13 cellular contexts compared by ENCODE assay signal in genomic region chr2:69384618-69385081, GRCh38. TPM values are rescaled to one million over a fixed set of nuclear protein-coding genes. Genes with fewer than 3 reads are reported as not detected.
DNase-seq lines count a peak whose midpoint lies in the region; ATAC-seq, FAIRE-seq and TF ChIP-seq lines count a peak whose summit lies in the region.
"Had no signal": no experiment of that assay in that cellular context is flagged by ENCODE, and none has a peak within 500 bp of the region (broad histone marks: within the 10 kb centered on the region; RNA-seq: fewer than 3 reads in every experiment).

No MANE protein-coding gene starts in this region.

- H3K4me1 ChIP-seq in HepG2 (ENCODE audit: insufficient read depth, low read length), result peaks cover 61% of the 10 kb centered on the region
- peaks cover 0 to 15% (median 5%) of the 10 kb centered on the region in 4 donors for H3K4me1 ChIP-seq in right lobe of liver
- peaks cover 12% of the 10 kb centered on the region; the same call in 1 of the 2 replicates for H3K4me1 ChIP-seq in GM12878 (ENCODE audit: control insufficient read depth, insufficient read depth, low read length)
- H3K4me1 ChIP-seq in keratinocyte (ENCODE audit: control insufficient read depth, extremely low read depth, insufficient read depth, low read length), result peaks cover 24% of the 10 kb centered on the region

- H3K4me2 ChIP-seq in HepG2 (ENCODE audit: low read depth, low read length) (peak overlapping the region; percentile 87), GM12878 (ENCODE audit: control insufficient read depth, insufficient read depth) (peak overlapping the region; percentile 81), keratinocyte (ENCODE audit: control insufficient read depth, extremely low read depth, insufficient read depth, low read depth, low read length) (peak overlapping the region; percentile 45)

- CTCF ChIA-PET in HepG2 (lab: Yijun Ruan, JAX; ENCODE audit: low intra/inter-chr PET ratio, low total read pairs) (no interaction called here), GM12878 (lab: Yijun Ruan, JAX) (interaction anchor here (0.6 to 3.7 kb wide), 4 partner anchors 9 to 181 kb away, joined by 3 to 30 read pairs (median 11); partner anchors contain the start of gene NFU1)

- H3K4me3 Mint-ChIP-seq in stimulated activated effector memory CD8-positive, alpha-beta T cell treated with anti-CD3 and anti-CD28 coated beads, Interleukin-12 subunit alpha, Interleukin-12 subunit beta, amount 100 ng/mL, for 72 hours, result no peak overlapping the region
- H3K4me3 Mint-ChIP-seq: activated CD4-positive, alpha-beta T cell treated with anti-CD3 and anti-CD28 coated beads for 36 hours had no signal

- TF ChIP-seq RAD21 in HepG2 (CRISPR knock-in tag; IDR thresholded peaks at IDR 0.05), result no peak
- no peak for TF ChIP-seq RAD21 in GM12878 (IDR thresholded peaks at IDR 0.05; ENCODE audit: insufficient read depth, low read depth, low read length)

- H2AFZ ChIP-seq in HepG2 (ENCODE audit: low read length) (no peak overlapping the region), GM12878 (ENCODE audit: control insufficient read depth, low read depth, low read length) (no peak overlapping the region), keratinocyte (ENCODE audit: control insufficient read depth, low read length) (no peak overlapping the region)

- 91% methylated on average over 5 of the region's 5 CpGs for WGBS in HepG2 (ENCODE audit: low lambda C conversion rate)
- WGBS in right lobe of liver (ENCODE audit: insufficient coverage, low coverage, low lambda C conversion rate, missing lambda C conversion rate), result 92% methylated on average over 1 of the region's 5 CpGs
- 97% methylated on average over 2 of the region's 5 CpGs for WGBS in GM12878 (ENCODE audit: insufficient coverage, insufficient replicate concordance, low lambda C conversion rate, missing lambda C conversion rate)

- FAIRE-seq in HepG2 (lab: Jason Lieb, UNC) (no peak), GM12878 (lab: Jason Lieb, UNC) (no peak), keratinocyte (lab: Jason Lieb, UNC) (no peak)
- FAIRE-seq: kidney had no signal

- H4K20me1 ChIP-seq in HepG2 (ENCODE audit: insufficient read depth, low read length) (peaks cover 41% of the 10 kb centered on the region), GM12878 (ENCODE audit: control insufficient read depth, insufficient read depth) (no peaks in the 10 kb centered on the region; the same call in 1 of the 2 replicates), keratinocyte (ENCODE audit: control insufficient read depth, extremely low read depth, insufficient read depth, low read length) (no peaks in the 10 kb centered on the region)

- peak overlapping the region in 2 of 3 experiments; percentile 24 to 79; a peak in 2 of 6 replicates for H3K4me3 ChIP-seq in HepG2 (replicated peaks in 1 of 3; ENCODE audit: insufficient read depth in 1 of 3, low read depth in 2 of 3, low read length in 3 of 3)
- no peak overlapping the region for H3K4me3 ChIP-seq in right lobe of liver
- peak overlapping the region; percentile 54; the same call in 1 of the 2 replicates for H3K4me3 ChIP-seq in GM12878
- H3K4me3 ChIP-seq in keratinocyte (ENCODE audit: control insufficient read depth in 2 of 3, extremely low read depth in 1 of 3, insufficient read depth in 2 of 3, low read depth in 1 of 3, low read length in 3 of 3), result peak overlapping the region in 1 of 3 experiments; percentile 6

- RAD21 ChIA-PET in GM12878 (lab: Charles Lee; ENCODE audit: unreplicated experiment), result interaction anchor here (1.0 to 1.9 kb wide), 2 partner anchors 19 to 46 kb away, joined by 3 to 4 read pairs; no protein-coding TSS in a partner anchor

- TF ChIP-seq CTCF in HepG2 (CRISPR knock-in tag; IDR thresholded peaks at IDR 0.05), result no peak
- TF ChIP-seq CTCF in right lobe of liver (IDR thresholded peaks at IDR 0.05), result no peak
- TF ChIP-seq CTCF in GM12878 (IDR thresholded peaks at IDR 0.05 in 2 of 3, conservative IDR thresholded peaks at IDR 0.05 in 1 of 3; ENCODE audit: control insufficient read depth in 2 of 3, extremely low read depth in 1 of 3, insufficient read depth in 1 of 3, low read depth in 3 of 3, low read length in 3 of 3), result no peak
- TF ChIP-seq CTCF in keratinocyte (optimal IDR thresholded peaks at IDR 0.05 in 1 of 3, IDR thresholded peaks at IDR 0.05 in 1 of 3, conservative IDR thresholded peaks at IDR 0.05 in 1 of 3; ENCODE audit: extremely low read depth in 1 of 3, insufficient read depth in 2 of 3, low read length in 3 of 3), result no peak

- SMC1A ChIA-PET in GM12878 (lab: Charles Lee; ENCODE audit: uncharacterized antibody, unreplicated experiment), result interaction anchor here (1.2 to 2.2 kb wide), 2 partner anchors 8 to 132 kb away, joined by 3 to 27 read pairs; no protein-coding TSS in a partner anchor

- H3K79me2 ChIP-seq in HepG2 (ENCODE audit: insufficient read depth, low read length) (peaks cover 74% of the 10 kb centered on the region), GM12878 (ENCODE audit: control insufficient read depth, insufficient read depth, low read length) (peaks cover 80% of the 10 kb centered on the region), keratinocyte (ENCODE audit: control insufficient read depth, insufficient read depth, low read length) (peaks cover 67% of the 10 kb centered on the region)

- BruUV-seq in HepG2 (replicated peaks; lab: Mats Ljungman, UMichigan) (no TSS peak), GM12878 (replicated peaks; lab: Mats Ljungman, UMichigan) (no TSS peak)

- H3K27ac Mint-ChIP-seq in stimulated activated effector memory CD8-positive, alpha-beta T cell treated with anti-CD3 and anti-CD28 coated beads, Interleukin-12 subunit alpha, Interleukin-12 subunit beta, amount 100 ng/mL, for 72 hours, result no peak overlapping the region
- H3K27ac Mint-ChIP-seq: activated CD4-positive, alpha-beta T cell treated with anti-CD3 and anti-CD28 coated beads for 36 hours had no signal

- no peaks in the 10 kb centered on the region for H3K9me1 ChIP-seq in keratinocyte (ENCODE audit: control insufficient read depth, extremely low read depth, insufficient read depth, low read length)

- TF ChIP-seq POLR2A in HepG2 (IDR thresholded peaks at IDR 0.05; ENCODE audit: insufficient read depth in 1 of 2, low read depth in 2 of 2, low read length in 2 of 2), result no peak
- TF ChIP-seq POLR2A in right lobe of liver (IDR thresholded peaks at IDR 0.05), result no peak
- TF ChIP-seq POLR2A in GM12878 (IDR thresholded peaks at IDR 0.05; ENCODE audit: low read depth, low read length), result no peak

- H3K4me1 Mint-ChIP-seq in stimulated activated effector memory CD8-positive, alpha-beta T cell treated with anti-CD3 and anti-CD28 coated beads, Interleukin-12 subunit alpha, Interleukin-12 subunit beta, amount 100 ng/mL, for 72 hours, result peaks cover 42% of the 10 kb centered on the region

- intact Hi-C loops in HepG2 (cut with micrococcal nuclease; ENCODE audit: unreplicated experiment), result loop anchor here (10.0 kb wide), 1 partner anchor 210 kb away; no protein-coding TSS in a partner anchor
- intact Hi-C loops in right lobe of liver (cut with DNase I), result no loop called here
- intact Hi-C loops in GM12878 (cut with micrococcal nuclease; ENCODE audit: unreplicated experiment), result loop anchor here (10.0 kb wide), 1 partner anchor 260 kb away; the partner anchor contains the start of gene AAK1
- intact Hi-C loops in posterior vena cava (cut with DNase I), result no loop called here

- TF ChIP-seq EP300 in HepG2 (IDR thresholded peaks at IDR 0.05; ENCODE audit: low read depth in 2 of 2, low read length in 2 of 2) (no peak), HepG2 (CRISPR knock-in tag; IDR thresholded peaks at IDR 0.05; ENCODE audit: borderline replicate concordance) (no peak), GM12878 (IDR thresholded peaks at IDR 0.05; ENCODE audit: borderline replicate concordance in 1 of 2, control insufficient read depth in 1 of 2, low read depth in 2 of 2, low read length in 2 of 2) (no peak)

- peaks cover 22% of the 10 kb centered on the region for H3K36me3 Mint-ChIP-seq in stimulated activated effector memory CD8-positive, alpha-beta T cell treated with anti-CD3 and anti-CD28 coated beads, Interleukin-12 subunit alpha, Interleukin-12 subunit beta, amount 100 ng/mL, for 72 hours

- in situ Hi-C loops in HepG2 (cut with HindIII; ENCODE audit: extremely low pct_ligation_motif_present, low pct_unique_long_range_greater_than_20kb), result no loop called here
- in situ Hi-C loops in GM12878 (cut with MboI), result no loop called here

- H3K9me3 Mint-ChIP-seq in stimulated activated effector memory CD8-positive, alpha-beta T cell treated with anti-CD3 and anti-CD28 coated beads, Interleukin-12 subunit alpha, Interleukin-12 subunit beta, amount 100 ng/mL, for 72 hours, result no peaks in the 10 kb centered on the region

- POLR2A ChIA-PET in HepG2 (lab: Yijun Ruan, JAX) (no interaction called here), GM12878 (lab: Charles Lee) (interaction anchor here (0.7 to 2.7 kb wide), 7 partner anchors 9 to 412 kb away, joined by 3 to 16 read pairs (median 3); partner anchors contain the start of gene NFU1)

- DNase-seq in HepG2 (ENCODE audit: low spot score) (no peak), right lobe of liver (no peak), GM12878 (ENCODE audit: low read depth, low spot score) (no peak), keratinocyte (ENCODE audit: low read depth, low spot score) (no peak), posterior vena cava (ENCODE audit: low spot score) (no peak), germinal center (ENCODE audit: low spot score) (no peak)
- DNase-seq in stimulated activated effector memory CD8-positive, alpha-beta T cell treated with anti-CD3 and anti-CD28 coated beads, Interleukin-12 subunit alpha, Interleukin-12 subunit beta, amount 100 ng/mL, for 72 hours (ENCODE audit: low spot score in 2 of 2), result no peak
- DNase-seq: activated CD4-positive, alpha-beta T cell treated with anti-CD3 and anti-CD28 coated beads for 36 hours; activated T-cell treated with anti-CD3 and anti-CD28 coated beads for 4 hours; kidney; NCI-H1105 treated with DMSO at 0.1 percent for 48 hours; NCI-H446 had no signal

- H3K9me3 ChIP-seq in HepG2 (ENCODE audit: low read length) (no peaks in the 10 kb centered on the region), right lobe of liver (no peaks in the 10 kb centered on the region), GM12878 (replicated peaks; ENCODE audit: control insufficient read depth, insufficient read depth, low read length) (no peaks in the 10 kb centered on the region), keratinocyte (ENCODE audit: control insufficient read depth, low read depth, low read length) (no peaks in the 10 kb centered on the region)

- no peak overlapping the region for H3K27ac ChIP-seq in HepG2 (ENCODE audit: extremely low read length, insufficient read depth, low read length)
- H3K27ac ChIP-seq in right lobe of liver, result no peak overlapping the region
- no peak overlapping the region for H3K27ac ChIP-seq in GM12878 (ENCODE audit: control insufficient read depth, insufficient read depth)
- H3K27ac ChIP-seq in keratinocyte (ENCODE audit: control insufficient read depth, insufficient read depth, low read length), result peak overlapping the region; percentile 29

- H3K36me3 ChIP-seq in HepG2 (replicated peaks in 1 of 2; ENCODE audit: control insufficient read depth in 1 of 2, insufficient read depth in 2 of 2, low read length in 2 of 2) (peaks cover 6 to 19% of the 10 kb centered on the region in 2 experiments), right lobe of liver (no peaks in the 10 kb centered on the region), GM12878 (ENCODE audit: control insufficient read depth in 2 of 2, insufficient read depth in 2 of 2, low read length in 1 of 2) (no peaks in the 10 kb centered on the region), keratinocyte (ENCODE audit: control insufficient read depth in 2 of 2, extremely low read depth in 1 of 2, insufficient read depth in 2 of 2, low read length in 2 of 2) (peaks cover 0 to 3% of the 10 kb centered on the region in 2 experiments)

- H3K27me3 ChIP-seq in HepG2 (ENCODE audit: control insufficient read depth in 1 of 2, insufficient read depth in 2 of 2, low read length in 2 of 2), result no peaks in the 10 kb centered on the region; a peak in 1 of 5 replicates
- H3K27me3 ChIP-seq in right lobe of liver, result no peaks in the 10 kb centered on the region
- no peaks in the 10 kb centered on the region for H3K27me3 ChIP-seq in GM12878 (replicated peaks in 1 of 2; ENCODE audit: control insufficient read depth in 2 of 2, insufficient read depth in 2 of 2, low read length in 1 of 2)
- no peaks in the 10 kb centered on the region for H3K27me3 ChIP-seq in keratinocyte (ENCODE audit: control insufficient read depth, extremely low read depth, insufficient read depth, low read length)

- H3K9ac ChIP-seq in HepG2 (ENCODE audit: insufficient read depth, low read depth, low read length) (peak overlapping the region; percentile 17; the same call in 1 of the 2 replicates), GM12878 (ENCODE audit: control insufficient read depth, insufficient read depth, low read length) (no peak overlapping the region), keratinocyte (ENCODE audit: control insufficient read depth, extremely low read depth, insufficient read depth, low read length) (no peak overlapping the region)

- dilution Hi-C loops in keratinocyte (cut with MboI; ENCODE audit: extremely low pct_ligation_motif_present, low sequenced_read_pairs), result no loop called here

- ATAC-seq in HepG2, result no peak
- no peak for ATAC-seq in right lobe of liver
- no peak for ATAC-seq in GM12878
- ATAC-seq in HG03571 (IDR thresholded peaks at IDR 0.05; ENCODE audit: unreplicated experiment), result no peak
- ATAC-seq in stimulated activated effector memory CD8-positive, alpha-beta T cell treated with anti-CD3 and anti-CD28 coated beads, Interleukin-12 subunit alpha, Interleukin-12 subunit beta, amount 100 ng/mL, for 72 hours, result no peak
- ATAC-seq: activated CD4-positive, alpha-beta T cell treated with anti-CD3 and anti-CD28 coated beads for 36 hours had no signal

RNA-seq across cellular contexts. Expression of gene GFPT1, which starts 2.4 kb away (rescaled TPM):
- total RNA-seq in HepG2 (2016; rRNA removed; fragmentation: Illumina TruSeq; extraction: Trizol) (84.9 and 129 TPM in 2 replicates), right lobe of liver (10 to 100 TPM; 20.7 to 46.1 (median 30.5) TPM), GM12878 (2014; rRNA removed) (23.8 and 28.2 TPM in 2 replicates), GM12878 (2014; rRNA removed; fragmentation: Illumina TruSeq; extraction: Trizol) (28.4 and 29.7 TPM in 2 replicates), GM12878 (2021) (46.8 and 53.9 TPM in 2 replicates), posterior vena cava (10 to 100 TPM; 45.6 to 75.8 TPM)
- total RNA-seq in HepG2 (2016; cell fraction: cytosol; rRNA removed; fragmentation: Illumina TruSeq; extraction: Trizol; ENCODE audit: low read depth), result 43.7 and 46.8 TPM in 2 replicates
- 85.1 and 124 TPM in 2 replicates for total RNA-seq in HepG2 (2016; cell fraction: insoluble cytoplasmic fraction; rRNA removed; fragmentation: Illumina TruSeq; extraction: Trizol)
- 30.0 and 36.5 TPM in 2 replicates for total RNA-seq in HepG2 (2016; cell fraction: membrane; rRNA removed; fragmentation: Illumina TruSeq; extraction: Trizol)
- total RNA-seq in HepG2 (2016; cell fraction: nucleus; rRNA removed; fragmentation: Illumina TruSeq; extraction: Trizol), result 48.9 and 54.4 TPM in 2 replicates
- polyA plus RNA-seq in HepG2 (2011; rRNA removed) (19.7 and 24.0 TPM in 2 replicates), GM12878 (2011; rRNA removed) (20.5 and 34.1 TPM in 2 replicates), GM12878 (2014; fragmentation: Illumina TruSeq; extraction: Trizol) (25.1 and 32.6 TPM in 2 replicates), GM12878 (2014; fragmentation: Nextera tagmentation; extraction: Ambion mirVana) (10 to 100 TPM; 10.1 to 13.0 TPM), GM12878 (2014; rRNA removed) (14.6 and 17.4 TPM in 2 replicates), GM12878 (2016; fragmentation: Nextera tagmentation; extraction: Ambion mirVana) (10 to 100 TPM; 81.9 to 95.2 TPM), keratinocyte (7.2 to 12.9 TPM (median 12.1 TPM) in 3 replicates)
- polyA plus RNA-seq in HepG2 (2011; cell fraction: cytosol; rRNA removed), result 13.6 and 21.7 TPM in 2 replicates
- 9.3 and 13.1 TPM in 2 replicates for polyA plus RNA-seq in HepG2 (2011; cell fraction: nucleus; rRNA removed)
- polyA plus RNA-seq in HepG2 (2012), result 40.9 and 53.4 TPM in 2 replicates
- 1.7 and 2.0 TPM in 2 replicates for polyA plus RNA-seq in HepG2 (2016; cell fraction: cytosol; fragmentation: Illumina TruSeq; extraction: Trizol; ENCODE audit: low read depth)
- 60.5 and 62.2 TPM in 2 replicates for polyA plus RNA-seq in HepG2 (2016; cell fraction: insoluble cytoplasmic fraction; fragmentation: Illumina TruSeq; extraction: Trizol; ENCODE audit: low read depth)
- 5.2 and 6.2 TPM in 2 replicates for polyA plus RNA-seq in HepG2 (2016; cell fraction: membrane; fragmentation: Illumina TruSeq; extraction: Trizol; ENCODE audit: low read depth)
- 40.7 and 46.5 TPM in 2 replicates for polyA plus RNA-seq in HepG2 (2016; cell fraction: nucleus; fragmentation: Illumina TruSeq; extraction: Trizol; ENCODE audit: insufficient read depth, low read depth)
- polyA minus RNA-seq in HepG2 (2011; rRNA and poly(A)+ RNA removed; ENCODE audit: low replicate concordance), result 9.1 and 29.8 TPM in 2 replicates
- polyA minus RNA-seq in HepG2 (2011; cell fraction: cytosol; rRNA and poly(A)+ RNA removed), result 58.1 and 58.4 TPM in 2 replicates
- polyA minus RNA-seq in HepG2 (2011; cell fraction: nucleus; rRNA and poly(A)+ RNA removed), result 47.1 and 54.0 TPM in 2 replicates
- total RNA-seq in GM12878 (2013; cell fraction: nucleolus; rRNA removed), result 29.2 and 30.2 TPM in 2 replicates
- 14.1 TPM for polyA plus RNA-seq in GM12878 (2011; ENCODE audit: low read depth)
- 10.2 and 15.1 TPM in 2 replicates for polyA plus RNA-seq in GM12878 (2011; cell fraction: cytosol; rRNA removed)
- polyA plus RNA-seq in GM12878 (2011; cell fraction: nucleus; rRNA removed), result 8.4 and 11.9 TPM in 2 replicates
- 19.4 and 24.3 TPM in 2 replicates for polyA plus RNA-seq in GM12878 (2012)
- polyA minus RNA-seq in GM12878 (2011; rRNA and poly(A)+ RNA removed), result 22.9 and 30.2 TPM in 2 replicates
- 15.3 and 19.4 TPM in 2 replicates for polyA minus RNA-seq in GM12878 (2011; cell fraction: cytosol; rRNA and poly(A)+ RNA removed)
- 6.9 and 10.6 TPM in 2 replicates for polyA minus RNA-seq in GM12878 (2011; cell fraction: nucleus; rRNA and poly(A)+ RNA removed)
- 71.4 TPM for polyA plus RNA-seq in keratinocyte (2011; ENCODE audit: low read depth)
- 6.7 and 11.8 TPM in 2 replicates for polyA plus RNA-seq in keratinocyte (2011; cell fraction: cytosol; rRNA removed)
- polyA plus RNA-seq in keratinocyte (2011; cell fraction: nucleus; rRNA removed), result 10.4 and 14.3 TPM in 2 replicates
- polyA plus RNA-seq in keratinocyte (2012; ENCODE audit: low replicate concordance), result 15.6 and 24.5 TPM in 2 replicates
- polyA minus RNA-seq in keratinocyte, result 8.3 to 16.4 TPM (median 8.7 TPM) in 3 replicates
- 31.1 TPM for polyA minus RNA-seq in keratinocyte (2011; cell fraction: cytosol; rRNA and poly(A)+ RNA removed)
- polyA minus RNA-seq in keratinocyte (2011; cell fraction: nucleus; rRNA and poly(A)+ RNA removed), result 10.4 and 24.2 TPM in 2 replicates

RNA-seq across cellular contexts. Expression of gene NFU1, which starts 52.6 kb away (rescaled TPM):
- 84.0 and 99.6 TPM in 2 replicates for total RNA-seq in HepG2 (2016; rRNA removed; fragmentation: Illumina TruSeq; extraction: Trizol)
- total RNA-seq in HepG2 (2016; cell fraction: cytosol; rRNA removed; fragmentation: Illumina TruSeq; extraction: Trizol; ENCODE audit: low read depth), result 88.3 and 93.2 TPM in 2 replicates
- total RNA-seq in HepG2 (2016; cell fraction: insoluble cytoplasmic fraction; rRNA removed; fragmentation: Illumina TruSeq; extraction: Trizol), result 83.8 and 107 TPM in 2 replicates
- 83.6 and 88.7 TPM in 2 replicates for total RNA-seq in HepG2 (2016; cell fraction: membrane; rRNA removed; fragmentation: Illumina TruSeq; extraction: Trizol)
- 35.6 and 35.8 TPM in 2 replicates for total RNA-seq in HepG2 (2016; cell fraction: nucleus; rRNA removed; fragmentation: Illumina TruSeq; extraction: Trizol)
- polyA plus RNA-seq in HepG2 (2011; rRNA removed), result 28.1 and 39.1 TPM in 2 replicates
- 23.1 and 28.7 TPM in 2 replicates for polyA plus RNA-seq in HepG2 (2011; cell fraction: cytosol; rRNA removed)
- polyA plus RNA-seq in HepG2 (2011; cell fraction: nucleus; rRNA removed), result 6.6 and 7.8 TPM in 2 replicates
- polyA plus RNA-seq in HepG2 (2012), result 58.4 and 80.4 TPM in 2 replicates
- polyA plus RNA-seq in HepG2 (2016; cell fraction: cytosol; fragmentation: Illumina TruSeq; extraction: Trizol; ENCODE audit: low read depth), result 79.1 and 96.4 TPM in 2 replicates
- polyA plus RNA-seq in HepG2 (2016; cell fraction: insoluble cytoplasmic fraction; fragmentation: Illumina TruSeq; extraction: Trizol; ENCODE audit: low read depth), result 89.4 and 94.3 TPM in 2 replicates
- polyA plus RNA-seq in HepG2 (2016; cell fraction: membrane; fragmentation: Illumina TruSeq; extraction: Trizol; ENCODE audit: low read depth), result 57.3 and 66.6 TPM in 2 replicates
- polyA plus RNA-seq in HepG2 (2016; cell fraction: nucleus; fragmentation: Illumina TruSeq; extraction: Trizol; ENCODE audit: insufficient read depth, low read depth), result 42.0 and 48.4 TPM in 2 replicates
- 3.3 and 4.8 TPM in 2 replicates for polyA minus RNA-seq in HepG2 (2011; rRNA and poly(A)+ RNA removed; ENCODE audit: low replicate concordance)
- 12.6 and 17.8 TPM in 2 replicates for polyA minus RNA-seq in HepG2 (2011; cell fraction: cytosol; rRNA and poly(A)+ RNA removed)
- polyA minus RNA-seq in HepG2 (2011; cell fraction: nucleus; rRNA and poly(A)+ RNA removed), result 11.5 and 12.2 TPM in 2 replicates
- total RNA-seq in right lobe of liver, result 10 to 100 TPM; 12.7 to 26.1 (median 23.5) TPM
- total RNA-seq in GM12878 (2013; cell fraction: nucleolus; rRNA removed), result 8.7 and 12.0 TPM in 2 replicates
- total RNA-seq in GM12878 (2014; rRNA removed), result 27.3 and 35.4 TPM in 2 replicates
- total RNA-seq in GM12878 (2014; rRNA removed; fragmentation: Illumina TruSeq; extraction: Trizol), result 45.0 and 45.6 TPM in 2 replicates
- 32.7 and 36.5 TPM in 2 replicates for total RNA-seq in GM12878 (2021)
- 21.9 TPM for polyA plus RNA-seq in GM12878 (2011; ENCODE audit: low read depth)
- polyA plus RNA-seq in GM12878 (2011; rRNA removed), result 41.5 and 75.1 TPM in 2 replicates
- 14.5 and 15.2 TPM in 2 replicates for polyA plus RNA-seq in GM12878 (2011; cell fraction: cytosol; rRNA removed)
- polyA plus RNA-seq in GM12878 (2011; cell fraction: nucleus; rRNA removed), result 12.0 and 13.0 TPM in 2 replicates
- polyA plus RNA-seq in GM12878 (2012), result 34.0 and 34.9 TPM in 2 replicates
- polyA plus RNA-seq in GM12878 (2014; fragmentation: Illumina TruSeq; extraction: Trizol), result 37.2 and 45.5 TPM in 2 replicates
- polyA plus RNA-seq in GM12878 (2014; fragmentation: Nextera tagmentation; extraction: Ambion mirVana), result 10 to 100 TPM; 38.5 to 61.2 TPM
- polyA plus RNA-seq in GM12878 (2014; rRNA removed), result 33.7 and 41.6 TPM in 2 replicates
- 10 to 100 TPM; 84.0 to 86.0 TPM for polyA plus RNA-seq in GM12878 (2016; fragmentation: Nextera tagmentation; extraction: Ambion mirVana)
- polyA minus RNA-seq in GM12878 (2011; rRNA and poly(A)+ RNA removed), result 8.4 and 11.3 TPM in 2 replicates
- polyA minus RNA-seq in GM12878 (2011; cell fraction: cytosol; rRNA and poly(A)+ RNA removed), result 3.1 and 6.0 TPM in 2 replicates
- polyA minus RNA-seq in GM12878 (2011; cell fraction: nucleus; rRNA and poly(A)+ RNA removed), result 3.4 and 4.3 TPM in 2 replicates
- polyA plus RNA-seq in keratinocyte, result 28.0 to 53.7 TPM (median 30.1 TPM) in 3 replicates
- 147 TPM for polyA plus RNA-seq in keratinocyte (2011; ENCODE audit: low read depth)
- polyA plus RNA-seq in keratinocyte (2011; cell fraction: cytosol; rRNA removed), result 38.5 and 75.0 TPM in 2 replicates
- polyA plus RNA-seq in keratinocyte (2011; cell fraction: nucleus; rRNA removed), result 16.6 and 24.9 TPM in 2 replicates
- polyA plus RNA-seq in keratinocyte (2012; ENCODE audit: low replicate concordance), result 17.1 and 49.9 TPM in 2 replicates
- 1.6 to 15.2 TPM (median 5.7 TPM) in 3 replicates for polyA minus RNA-seq in keratinocyte
- polyA minus RNA-seq in keratinocyte (2011; cell fraction: cytosol; rRNA and poly(A)+ RNA removed), result 17.6 TPM
- 1.9 and 5.7 TPM in 2 replicates for polyA minus RNA-seq in keratinocyte (2011; cell fraction: nucleus; rRNA and poly(A)+ RNA removed)
- total RNA-seq in posterior vena cava, result 10 to 100 TPM; 35.3 to 44.0 TPM

Comparison
In these comparisons a context has a peak if more than half of its experiments do, and no peak if none do; other contexts are left out.
1. H3K4me3 ChIP-seq: peak in HepG2 (2 of 3) and GM12878 (single experiment); none in right lobe of liver (0 of 3).
2. intact Hi-C loops: an anchor here in HepG2 (10.0 kb wide) and GM12878 (10.0 kb wide); none called in right lobe of liver and posterior vena cava.
3. Peak in every context shown above with its lines, with median percentiles within 50 percentile points of each other: H3K4me2 ChIP-seq.